Comparison of ENCODE assay signal across 18 cellular contexts in the genomic region with DNA sequence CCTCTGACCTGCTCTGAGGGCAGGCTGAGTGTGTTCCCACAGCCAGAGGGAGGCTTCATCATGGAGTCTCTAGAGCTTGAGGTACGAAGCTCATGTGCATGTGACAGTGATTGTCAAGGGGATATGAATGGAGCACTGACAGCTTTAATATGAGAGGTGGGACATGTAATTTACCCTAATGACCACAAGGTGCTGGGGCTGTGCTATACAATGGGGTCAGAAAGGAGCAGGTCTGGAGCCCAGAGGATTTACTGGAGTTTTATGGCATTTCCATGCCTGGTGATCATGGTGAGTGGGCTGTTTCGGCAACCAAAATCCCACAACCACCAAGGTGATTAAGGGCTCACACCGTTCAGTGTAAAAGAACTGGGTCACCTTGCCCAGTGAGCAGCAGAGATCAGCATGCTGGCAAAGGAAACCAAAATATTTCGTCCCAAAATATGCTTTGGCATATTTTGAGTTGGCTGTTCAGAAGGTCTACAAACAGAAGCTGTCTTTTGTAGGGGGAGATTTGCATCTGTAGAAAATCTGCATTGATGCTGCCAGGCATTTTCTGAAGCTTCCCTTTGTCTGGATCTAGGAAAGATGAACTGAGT. TPM values are rescaled to one million over a fixed set of nuclear protein-coding genes. Genes with fewer than 3 reads are reported as not detected.
DNase-seq lines count a peak whose midpoint lies in the region; ATAC-seq, FAIRE-seq and TF ChIP-seq lines count a peak whose summit lies in the region.
"Had no signal": no experiment of that assay in that cellular context is flagged by ENCODE, and none has a peak within 500 bp of the region (broad histone marks: within the 10 kb centered on the region; RNA-seq: fewer than 3 reads in every experiment).

No MANE protein-coding gene starts in this region.

- H3K4me3 Mint-ChIP-seq in WTC11: no peak overlapping the region
- H3K4me3 Mint-ChIP-seq: HFFc6, natural killer cell had no signal

- peak; percentile 6; the same call in 1 of the 2 replicates for TF ChIP-seq RAD21 in Ishikawa (IDR thresholded peaks at IDR 0.05; ENCODE audit: low read depth)

- CTCF ChIA-PET in WTC11 (lab: Charles Lee): interaction anchor here (0.6 to 2.4 kb wide), 19 partner anchors 9 to 123 kb away, joined by 3 to 19 read pairs (median 4); no protein-coding TSS in a partner anchor

- no peak overlapping the region for H3K27ac Mint-ChIP-seq in WTC11
- H3K27ac Mint-ChIP-seq: HFFc6, natural killer cell had no signal

- H3K36me3 Mint-ChIP-seq in WTC11: no peaks in the 10 kb centered on the region
- H3K36me3 Mint-ChIP-seq: natural killer cell had no signal

- H3K4me2 ChIP-seq in keratinocyte (ENCODE audit: control insufficient read depth, extremely low read depth, insufficient read depth, low read depth, low read length): no peak overlapping the region

- DNase-seq in GM12864 (ENCODE audit: low read depth) (no peak), WTC11 (ENCODE audit: low spot score) (no peak), keratinocyte (ENCODE audit: low read depth, low spot score) (no peak), HUDEP-2 (lab: John Stamatoyannopoulos, UW; ENCODE audit: unreplicated experiment in 76 of 76) (no peak), amygdala (lab: John Stamatoyannopoulos, UW) (no peak)
- DNase-seq: activated CD4-positive, alpha-beta T cell treated with anti-CD3 and anti-CD28 coated beads, Interleukin-2, amount 50 U/mL, for 48 hours; activated effector memory CD4-positive, alpha-beta T cell treated with anti-CD3 and anti-CD28 coated beads, Interleukin-2, amount 50 U/mL, for 16 hours; effector memory CD4-positive, alpha-beta T cell; HFFc6; left cardiac atrium; natural killer cell; NCI-H1048; NCI-H446; sigmoid colon; stomach had no signal

- no peak for FAIRE-seq in keratinocyte (lab: Jason Lieb, UNC)

- peaks cover 19% of the 10 kb centered on the region for H3K27me3 Mint-ChIP-seq in WTC11 (ENCODE audit: low read depth)

- no peak for TF ChIP-seq EP300 in Ishikawa (IDR thresholded peaks at IDR 0.05; ENCODE audit: borderline replicate concordance)

- H3K9me1 ChIP-seq in keratinocyte (ENCODE audit: control insufficient read depth, extremely low read depth, insufficient read depth, low read length): no peaks in the 10 kb centered on the region

- H2AFZ ChIP-seq in keratinocyte (ENCODE audit: control insufficient read depth, low read length): no peak overlapping the region

- no peaks in the 10 kb centered on the region for H3K27me3 ChIP-seq in keratinocyte (ENCODE audit: control insufficient read depth, extremely low read depth, insufficient read depth, low read length)
- H3K27me3 ChIP-seq: sigmoid colon had no signal

- TF ChIP-seq CTCF in GM12864 (IDR thresholded peaks at IDR 0.05; ENCODE audit: low read depth, low read length, missing control alignments): peak; percentile 39
- peak; percentile 61 for TF ChIP-seq CTCF in WTC11 (IDR thresholded peaks at IDR 0.05)
- TF ChIP-seq CTCF in keratinocyte (optimal IDR thresholded peaks at IDR 0.05 in 1 of 3, IDR thresholded peaks at IDR 0.05 in 1 of 3, conservative IDR thresholded peaks at IDR 0.05 in 1 of 3; ENCODE audit: extremely low read depth in 1 of 3, insufficient read depth in 2 of 3, low read length in 3 of 3): peak; percentile 16 to 24 (median 18)

- POLR2A ChIA-PET in WTC11 (lab: Charles Lee): no interaction called here

- ATAC-seq in WTC11: peak; percentile 88
- ATAC-seq in HG03342 (IDR thresholded peaks at IDR 0.05; ENCODE audit: unreplicated experiment): no peak
- ATAC-seq in HG03460 (IDR thresholded peaks at IDR 0.05; ENCODE audit: unreplicated experiment): no peak
- ATAC-seq: left cardiac atrium, natural killer cell had no signal

- no peak overlapping the region for H3K4me3 ChIP-seq in GM12864 (ENCODE audit: low read depth, low read length)
- H3K4me3 ChIP-seq in keratinocyte (ENCODE audit: control insufficient read depth in 2 of 3, extremely low read depth in 1 of 3, insufficient read depth in 2 of 3, low read depth in 1 of 3, low read length in 3 of 3): no peak overlapping the region
- H3K4me3 ChIP-seq: sigmoid colon, stomach had no signal

- no peaks in the 10 kb centered on the region for H3K79me2 ChIP-seq in keratinocyte (ENCODE audit: control insufficient read depth, insufficient read depth, low read length)

- no peaks in the 10 kb centered on the region for H3K36me3 ChIP-seq in keratinocyte (ENCODE audit: control insufficient read depth in 2 of 2, extremely low read depth in 1 of 2, insufficient read depth in 2 of 2, low read length in 2 of 2)
- H3K36me3 ChIP-seq: sigmoid colon, stomach had no signal

- H3K9me3 Mint-ChIP-seq in WTC11: peaks cover 40% of the 10 kb centered on the region
- H3K9me3 Mint-ChIP-seq: HFFc6 had no signal

- dilution Hi-C loops in keratinocyte (cut with MboI; ENCODE audit: extremely low pct_ligation_motif_present, low sequenced_read_pairs): no loop called here

- H3K4me1 Mint-ChIP-seq in WTC11: peaks cover 8% of the 10 kb centered on the region
- H3K4me1 Mint-ChIP-seq: natural killer cell had no signal

- no peak overlapping the region for H3K9ac ChIP-seq in keratinocyte (ENCODE audit: control insufficient read depth, extremely low read depth, insufficient read depth, low read length)

- no peaks in the 10 kb centered on the region for H4K20me1 ChIP-seq in keratinocyte (ENCODE audit: control insufficient read depth, extremely low read depth, insufficient read depth, low read length)

- no peak overlapping the region for H3K27ac ChIP-seq in keratinocyte (ENCODE audit: control insufficient read depth, insufficient read depth, low read length)
- H3K27ac ChIP-seq: sigmoid colon, stomach had no signal

- H3K9me3 ChIP-seq in keratinocyte (ENCODE audit: control insufficient read depth, low read depth, low read length): no peaks in the 10 kb centered on the region

- H3K4me1 ChIP-seq in keratinocyte (ENCODE audit: control insufficient read depth, extremely low read depth, insufficient read depth, low read length): no peaks in the 10 kb centered on the region
- H3K4me1 ChIP-seq: sigmoid colon, stomach had no signal

TF ChIP-seq in Ishikawa, 13 proteins besides CTCF, POLR2A, EP300 and RAD21 (continues in another document):
- TF ChIP-seq YY1 (IDR thresholded peaks at IDR 0.05; ENCODE audit: low read depth): no peak
- TF ChIP-seq TEAD4 (IDR thresholded peaks at IDR 0.05): no peak
- no peak for TF ChIP-seq TCF12 (IDR thresholded peaks at IDR 0.05; ENCODE audit: low read depth)
- TF ChIP-seq CREB1 (IDR thresholded peaks at IDR 0.05; ENCODE audit: low read depth): no peak
- no peak for TF ChIP-seq ZBTB7A (IDR thresholded peaks at IDR 0.05; ENCODE audit: low read depth)
- TF ChIP-seq TAF1 (IDR thresholded peaks at IDR 0.05; ENCODE audit: low read depth): no peak
- TF ChIP-seq, protein P1, sequence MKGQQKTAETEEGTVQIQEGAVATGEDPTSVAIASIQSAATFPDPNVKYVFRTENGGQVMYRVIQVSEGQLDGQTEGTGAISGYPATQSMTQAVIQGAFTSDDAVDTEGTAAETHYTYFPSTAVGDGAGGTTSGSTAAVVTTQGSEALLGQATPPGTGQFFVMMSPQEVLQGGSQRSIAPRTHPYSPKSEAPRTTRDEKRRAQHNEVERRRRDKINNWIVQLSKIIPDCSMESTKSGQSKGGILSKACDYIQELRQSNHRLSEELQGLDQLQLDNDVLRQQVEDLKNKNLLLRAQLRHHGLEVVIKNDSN (IDR thresholded peaks at IDR 0.05): no peak
- no peak for TF ChIP-seq EGR1 (IDR thresholded peaks at IDR 0.05)
- TF ChIP-seq, protein P2, sequence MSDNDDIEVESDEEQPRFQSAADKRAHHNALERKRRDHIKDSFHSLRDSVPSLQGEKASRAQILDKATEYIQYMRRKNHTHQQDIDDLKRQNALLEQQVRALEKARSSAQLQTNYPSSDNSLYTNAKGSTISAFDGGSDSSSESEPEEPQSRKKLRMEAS (IDR thresholded peaks at IDR 0.05): no peak
- no peak for TF ChIP-seq NFIC (IDR thresholded peaks at IDR 0.05)

TF ChIP-seq in WTC11, 78 proteins besides CTCF, POLR2A, EP300 and RAD21 (continues in another document):
- TF ChIP-seq EMX1 (CRISPR knock-in tag; IDR thresholded peaks at IDR 0.05): no peak
- TF ChIP-seq, protein P3, sequence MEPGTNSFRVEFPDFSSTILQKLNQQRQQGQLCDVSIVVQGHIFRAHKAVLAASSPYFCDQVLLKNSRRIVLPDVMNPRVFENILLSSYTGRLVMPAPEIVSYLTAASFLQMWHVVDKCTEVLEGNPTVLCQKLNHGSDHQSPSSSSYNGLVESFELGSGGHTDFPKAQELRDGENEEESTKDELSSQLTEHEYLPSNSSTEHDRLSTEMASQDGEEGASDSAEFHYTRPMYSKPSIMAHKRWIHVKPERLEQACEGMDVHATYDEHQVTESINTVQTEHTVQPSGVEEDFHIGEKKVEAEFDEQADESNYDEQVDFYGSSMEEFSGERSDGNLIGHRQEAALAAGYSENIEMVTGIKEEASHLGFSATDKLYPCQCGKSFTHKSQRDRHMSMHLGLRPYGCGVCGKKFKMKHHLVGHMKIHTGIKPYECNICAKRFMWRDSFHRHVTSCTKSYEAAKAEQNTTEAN (CRISPR knock-in tag; IDR thresholded peaks at IDR 0.05): no peak

RNA-seq across cellular contexts. Expression of a gene that starts 40.1 kb away (rescaled TPM):
- total RNA-seq in WTC11 (2021): 0.85 to 0.99 TPM (median 0.89 TPM) in 3 replicates
- polyA plus RNA-seq in keratinocyte: 0.03 to 0.23 TPM (median 0.08 TPM) in 3 replicates
- not detected for polyA plus RNA-seq in keratinocyte (2011; ENCODE audit: low read depth)
- 0.14 and 0.28 TPM in 2 replicates for polyA plus RNA-seq in keratinocyte (2011; cell fraction: cytosol; rRNA removed)
- polyA plus RNA-seq in keratinocyte (2011; cell fraction: nucleus; rRNA removed): 0.05 and 0.16 TPM in 2 replicates
- polyA plus RNA-seq in keratinocyte (2012; ENCODE audit: low replicate concordance): 0.03 and 0.10 TPM in 2 replicates
- 0.23 TPM in 1 of 3 replicates, not detected in the others for polyA minus RNA-seq in keratinocyte
- not detected for polyA minus RNA-seq in keratinocyte (2011; cell fraction: cytosol; rRNA and poly(A)+ RNA removed)
- not detected in 2 replicates for polyA minus RNA-seq in keratinocyte (2011; cell fraction: nucleus; rRNA and poly(A)+ RNA removed)
- total RNA-seq: left cardiac atrium, natural killer cell had no signal
